8 cellular contexts compared by ENCODE assay signal in the genomic region with DNA sequence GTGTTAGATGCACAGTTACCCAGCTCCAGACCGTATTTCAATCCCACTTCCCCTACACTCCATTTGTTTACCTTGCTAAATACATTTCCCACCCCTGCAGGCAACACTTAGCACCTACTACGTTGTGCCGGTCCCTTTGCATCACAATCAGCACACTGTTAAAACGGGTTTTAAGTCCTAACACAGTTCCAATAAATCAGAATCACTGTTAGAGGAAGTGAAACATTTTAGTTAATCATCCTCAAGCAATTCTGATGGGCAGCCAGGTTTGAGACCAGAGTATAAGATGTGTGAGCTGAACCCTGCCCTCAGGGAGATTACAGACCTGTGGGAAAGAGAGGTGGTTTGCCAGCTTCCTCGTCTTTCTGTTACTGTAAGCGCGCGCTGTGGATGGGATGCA. TPM values are rescaled to one million over a fixed set of nuclear protein-coding genes. Genes with fewer than 3 reads are reported as not detected.
DNase-seq lines count a peak whose midpoint lies in the region; ATAC-seq and TF ChIP-seq lines count a peak whose summit lies in the region.

No MANE protein-coding gene starts in this region.

- H3K4me3 ChIP-seq in iPS DF 6.9 (ENCODE audit: low read length) (peak overlapping the region; percentile 17; the same call in 1 of the 2 replicates), stomach (peak overlapping the region; percentile 76 to 97 (median 86))

- no peaks in the 10 kb centered on the region for H3K27me3 ChIP-seq in iPS DF 6.9 (ENCODE audit: control insufficient read depth, insufficient read depth, low read length)
- no peaks in the 10 kb centered on the region for H3K27me3 ChIP-seq in stomach

- H3K36me3 Mint-ChIP-seq in activated T-cell treated with anti-CD3 and anti-CD28 coated beads, Interleukin-2, amount 50 U/mL, for 72 hours (ENCODE audit: insufficient read depth in 2 of 2), result peaks cover 8 to 21% of the 10 kb centered on the region in 2 donors
- H3K36me3 Mint-ChIP-seq in T-helper 17 cell (ENCODE audit: low read depth), result peaks cover 4% of the 10 kb centered on the region

- no peaks in the 10 kb centered on the region for H3K36me3 ChIP-seq in iPS DF 6.9 (ENCODE audit: control insufficient read depth, insufficient read depth, low read length)
- H3K36me3 ChIP-seq in stomach, result no peaks in the 10 kb centered on the region

- intact Hi-C loops in stomach (cut with DNase I; ENCODE audit: low total_unique reads) (no loop called here), head of caudate nucleus (cut with DNase I) (no loop called here)

- H3K27me3 Mint-ChIP-seq in activated T-cell treated with anti-CD3 and anti-CD28 coated beads, Interleukin-2, amount 50 U/mL, for 72 hours (ENCODE audit: low read depth), result no peaks in the 10 kb centered on the region
- H3K27me3 Mint-ChIP-seq in T-helper 17 cell, result no peaks in the 10 kb centered on the region

- TF ChIP-seq EP300 in stomach (IDR thresholded peaks at IDR 0.05), result no peak

- ATAC-seq in activated T-cell treated with anti-CD3 and anti-CD28 coated beads, Interleukin-2, amount 50 U/mL, for 72 hours (replicated peaks in 1 of 2), result no peak
- ATAC-seq in T-helper 17 cell, result no peak
- no peak for ATAC-seq in GM21381 (IDR thresholded peaks at IDR 0.05; ENCODE audit: unreplicated experiment)

- TF ChIP-seq POLR2A in stomach (IDR thresholded peaks at IDR 0.05), result no peak

- H3K4me1 ChIP-seq in iPS DF 6.9 (ENCODE audit: control insufficient read depth, insufficient read depth, low read length), result peaks cover 8% of the 10 kb centered on the region; the same call in 1 of the 2 replicates
- peaks cover 29 to 46% (median 44%) of the 10 kb centered on the region in 4 donors for H3K4me1 ChIP-seq in stomach

- no peak for DNase-seq in activated T-cell treated with anti-CD3 and anti-CD28 coated beads, Interleukin-2, amount 50 U/mL, for 72 hours
- no peak for DNase-seq in activated T-cell treated with anti-CD3 and anti-CD28 coated beads, Interleukin-2, amount 50 U/mL, for 1 hour
- DNase-seq in T-helper 17 cell (no peak), iPS DF 6.9 (ENCODE audit: low read depth, low spot score) (no peak), stomach (no peak), head of caudate nucleus (no peak), KG1 (lab: John Stamatoyannopoulos, UW) (no peak)

- H3K9me3 Mint-ChIP-seq in activated T-cell treated with anti-CD3 and anti-CD28 coated beads, Interleukin-2, amount 50 U/mL, for 72 hours, result no peaks in the 10 kb centered on the region

- peak overlapping the region; percentile 18 for H3K27ac Mint-ChIP-seq in activated T-cell treated with anti-CD3 and anti-CD28 coated beads, Interleukin-2, amount 50 U/mL, for 72 hours
- H3K27ac Mint-ChIP-seq in T-helper 17 cell, result peak overlapping the region; percentile 54

- H3K27ac ChIP-seq in iPS DF 6.9 (ENCODE audit: low read length) (peak overlapping the region; percentile 3), stomach (peak overlapping the region in 3 of 5 donors; percentile 3 to 99 (median 95))

- H3K4me3 Mint-ChIP-seq in activated T-cell treated with anti-CD3 and anti-CD28 coated beads, Interleukin-2, amount 50 U/mL, for 72 hours, result peak overlapping the region; percentile 99 to 100
- H3K4me3 Mint-ChIP-seq in T-helper 17 cell, result peak overlapping the region; percentile 74

- H3K4me1 Mint-ChIP-seq in activated T-cell treated with anti-CD3 and anti-CD28 coated beads, Interleukin-2, amount 50 U/mL, for 72 hours (ENCODE audit: low read depth), result peaks cover 56% of the 10 kb centered on the region
- peaks cover 29% of the 10 kb centered on the region for H3K4me1 Mint-ChIP-seq in T-helper 17 cell

- no CpG with 5 or more reads among the region's 8 CpGs for WGBS in iPS DF 6.9 (ENCODE audit: insufficient coverage, insufficient read length)
- 32 to 47% (median 40%) methylated on average over 8 of the region's 8 CpGs for WGBS in stomach, 5 donors

- TF ChIP-seq CTCF in stomach (IDR thresholded peaks at IDR 0.05), result no peak

- H3K9me3 ChIP-seq in T-helper 17 cell (ENCODE audit: control insufficient read depth, low read length, poor library complexity, severe bottlenecking) (no peaks in the 10 kb centered on the region), iPS DF 6.9 (ENCODE audit: control insufficient read depth, insufficient read depth, low read length) (no peaks in the 10 kb centered on the region), stomach (no peaks in the 10 kb centered on the region)

RNA-seq across cellular contexts. Expression of gene ZCCHC3, which starts 3.0 kb away (rescaled TPM):
- total RNA-seq in activated T-cell treated with anti-CD3 and anti-CD28 coated beads, Interleukin-2, amount 50 U/mL, for 72 hours, result 10 to 100 TPM; 21.3 to 21.6 TPM
- total RNA-seq in T-helper 17 cell, result 10 to 100 TPM; 15.6 to 18.9 TPM
- total RNA-seq in stomach, result 10 to 100 TPM; 10.6 to 59.1 (median 18.7) TPM
- polyA plus RNA-seq in stomach, result 1 to 10 TPM; 6.2 to 9.0 (median 8.6) TPM

RNA-seq across cellular contexts. Expression of gene C20orf96, which starts 9.8 kb away (rescaled TPM):
- 1 to 10 TPM; 6.4 to 9.4 TPM for total RNA-seq in activated T-cell treated with anti-CD3 and anti-CD28 coated beads, Interleukin-2, amount 50 U/mL, for 72 hours
- total RNA-seq in T-helper 17 cell, result 1 to 10 TPM; 2.4 to 2.7 TPM
- 10 to 100 TPM in 1 of 5 donors, 1 to 10 TPM in 4; 3.1 to 23.9 (median 5.4) TPM for total RNA-seq in stomach
- polyA plus RNA-seq in stomach, result 1 to 10 TPM; 3.9 to 5.2 (median 5.0) TPM

RNA-seq across cellular contexts. Expression of gene SOX12, which starts 25.0 kb away (rescaled TPM):
- total RNA-seq in activated T-cell treated with anti-CD3 and anti-CD28 coated beads, Interleukin-2, amount 50 U/mL, for 72 hours, result 10 to 100 TPM in 1 of 2 donors, 1 to 10 TPM in 1; 7.8 to 11.7 TPM
- total RNA-seq in T-helper 17 cell, result 1 to 10 TPM; 5.2 to 8.3 TPM
- 10 to 100 TPM in 2 of 5 donors, 1 to 10 TPM in 3; 1.5 to 20.3 (median 5.4) TPM for total RNA-seq in stomach
- polyA plus RNA-seq in stomach, result 1 to 10 TPM; 1.7 to 2.8 (median 2.6) TPM

RNA-seq across cellular contexts. Expression of gene DEFB132, which starts 42.8 kb away (rescaled TPM):
- total RNA-seq in activated T-cell treated with anti-CD3 and anti-CD28 coated beads, Interleukin-2, amount 50 U/mL, for 72 hours, result not detected
- total RNA-seq in T-helper 17 cell (not detected), stomach (not detected)
- polyA plus RNA-seq in stomach, result not detected

RNA-seq across cellular contexts. Expression of gene NRSN2, which starts 46.6 kb away (rescaled TPM):
- 10 to 100 TPM; 12.9 to 14.7 TPM for total RNA-seq in activated T-cell treated with anti-CD3 and anti-CD28 coated beads, Interleukin-2, amount 50 U/mL, for 72 hours
- total RNA-seq in T-helper 17 cell (under 1 TPM; 0.62 to 0.89 TPM), stomach (10 to 100 TPM in 4 of 5 donors, under 1 TPM in 1; 0.89 to 36.5 (median 15.2) TPM)
- 10 to 100 TPM in 2 of 3 donors, 1 to 10 TPM in 1; 9.8 to 21.0 (median 20.2) TPM for polyA plus RNA-seq in stomach
